Comparison of ENCODE assay signal across 9 cellular contexts in the genomic region with DNA sequence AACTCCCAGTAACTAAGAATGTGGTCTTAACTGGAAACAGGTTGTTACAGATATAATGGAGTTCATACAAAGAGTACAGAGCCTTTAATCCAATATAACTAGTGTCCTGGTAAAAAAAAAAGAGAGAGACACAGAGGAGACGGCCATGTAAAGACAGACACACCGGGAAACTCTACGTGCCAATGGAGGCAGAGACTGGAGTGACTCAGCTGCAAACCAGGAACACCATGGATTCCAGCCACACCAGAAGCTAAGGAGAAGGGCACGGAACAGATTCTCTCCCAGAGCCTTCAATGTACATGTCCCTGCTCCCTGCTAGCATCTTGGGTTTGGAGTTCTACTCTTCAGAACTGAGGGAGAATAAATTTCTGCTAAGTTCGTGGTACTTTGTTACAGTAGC. TPM values are rescaled to one million over a fixed set of nuclear protein-coding genes. Genes with fewer than 3 reads are reported as not detected.
DNase-seq lines count a peak whose midpoint lies in the region; ATAC-seq and TF ChIP-seq lines count a peak whose summit lies in the region.
"Had no signal": no experiment of that assay in that cellular context is flagged by ENCODE, and none has a peak within 500 bp of the region (broad histone marks: within the 10 kb centered on the region; RNA-seq: fewer than 3 reads in every experiment).

No MANE protein-coding gene starts in this region.

- peaks cover 78% of the 10 kb centered on the region for H3K4me1 ChIP-seq in left ventricle myocardium inferior

- peak overlapping the region; percentile 99 for H3K4me3 ChIP-seq in left ventricle myocardium inferior

- peaks cover 0 to 3% of the 10 kb centered on the region in 2 donors for H3K9me3 Mint-ChIP-seq in stimulated activated naive B cell treated with anti-CD40 and anti-IgM and Interleukin-4, amounts not matched to agents 10 μg/mL and 1 μg/mL and 100 μg/mL, for 72 hours

- H3K36me3 Mint-ChIP-seq in T-helper 17 cell (ENCODE audit: low read depth), result peaks cover 6% of the 10 kb centered on the region
- peaks cover 41 to 56% of the 10 kb centered on the region in 2 donors for H3K36me3 Mint-ChIP-seq in stimulated activated naive B cell treated with anti-CD40 and anti-IgM and Interleukin-4, amounts not matched to agents 10 μg/mL and 1 μg/mL and 100 μg/mL, for 72 hours

- no peak overlapping the region for H3K27ac Mint-ChIP-seq in T-helper 17 cell
- H3K27ac Mint-ChIP-seq in stimulated activated naive B cell treated with anti-CD40 and anti-IgM and Interleukin-4, amounts not matched to agents 10 μg/mL and 1 μg/mL and 100 μg/mL, for 72 hours, result no peak overlapping the region

- H3K27ac ChIP-seq in left ventricle myocardium inferior (replicated peaks), result peak overlapping the region; percentile 99

- no peak for DNase-seq in left ventricle myocardium inferior
- no peak for DNase-seq in Right ventricle myocardium inferior (ENCODE audit: missing footprints)
- DNase-seq in T-helper 17 cell, result no peak
- DNase-seq in fibroblast of peridontal ligament (ENCODE audit: extremely low read depth), result peak; percentile 16
- DNase-seq in stimulated activated naive B cell treated with anti-CD40 and anti-IgM and Interleukin-4, amounts not matched to agents 10 μg/mL and 1 μg/mL and 100 μg/mL, for 72 hours, result no peak
- no peak for DNase-seq in COLO829 (ENCODE audit: low spot score)
- no peak for DNase-seq in NCI-H526 (lab: John Stamatoyannopoulos, UW)
- DNase-seq in AML-193 (lab: John Stamatoyannopoulos, UW), result no peak

- H3K36me3 ChIP-seq in left ventricle myocardium inferior, result no peaks in the 10 kb centered on the region

- H3K27me3 ChIP-seq in left ventricle myocardium inferior (ENCODE audit: low read depth), result no peaks in the 10 kb centered on the region

- H3K9me3 ChIP-seq in left ventricle myocardium inferior (replicated peaks), result no peaks in the 10 kb centered on the region
- no peaks in the 10 kb centered on the region for H3K9me3 ChIP-seq in T-helper 17 cell (ENCODE audit: control insufficient read depth, low read length, poor library complexity, severe bottlenecking)

- no peaks in the 10 kb centered on the region for H3K27me3 Mint-ChIP-seq in T-helper 17 cell
- H3K27me3 Mint-ChIP-seq in stimulated activated naive B cell treated with anti-CD40 and anti-IgM and Interleukin-4, amounts not matched to agents 10 μg/mL and 1 μg/mL and 100 μg/mL, for 72 hours, result no peaks in the 10 kb centered on the region

- H3K4me3 Mint-ChIP-seq in T-helper 17 cell, result peak overlapping the region; percentile 99
- H3K4me3 Mint-ChIP-seq in stimulated activated naive B cell treated with anti-CD40 and anti-IgM and Interleukin-4, amounts not matched to agents 10 μg/mL and 1 μg/mL and 100 μg/mL, for 72 hours, result peak overlapping the region; percentile 44 to 99

- intact Hi-C loops in left ventricle myocardium inferior (cut with micrococcal nuclease), result no loop called here
- intact Hi-C loops in Right ventricle myocardium inferior (cut with DNase I), result no loop called here

- ATAC-seq in Right ventricle myocardium inferior (no peak), T-helper 17 cell (no peak)
- ATAC-seq in stimulated activated naive B cell treated with anti-CD40 and anti-IgM and Interleukin-4, amounts not matched to agents 10 μg/mL and 1 μg/mL and 100 μg/mL, for 72 hours (replicated peaks), result no peak

- TF ChIP-seq CTCF in left ventricle myocardium inferior (IDR thresholded peaks at IDR 0.05; ENCODE audit: borderline replicate concordance), result no peak

- H3K4me1 Mint-ChIP-seq in T-helper 17 cell, result peaks cover 55% of the 10 kb centered on the region
- peaks cover 15 to 54% of the 10 kb centered on the region in 2 donors for H3K4me1 Mint-ChIP-seq in stimulated activated naive B cell treated with anti-CD40 and anti-IgM and Interleukin-4, amounts not matched to agents 10 μg/mL and 1 μg/mL and 100 μg/mL, for 72 hours

RNA-seq across cellular contexts. Expression of a gene that starts 4.5 kb away (rescaled TPM):
- 18.9 TPM for total RNA-seq in left ventricle myocardium inferior
- 21.9 TPM for total RNA-seq in Right ventricle myocardium inferior
- 10 to 100 TPM; 36.9 to 37.9 TPM for total RNA-seq in T-helper 17 cell

RNA-seq across cellular contexts. Expression of a gene that starts 16.1 kb away (rescaled TPM):
- total RNA-seq in left ventricle myocardium inferior (73.0 TPM), Right ventricle myocardium inferior (78.6 TPM), T-helper 17 cell (not detected)
- total RNA-seq: omental fat pad had no signal

Comparison
In these comparisons a context has a peak if more than half of its experiments do, and no peak if none do; other contexts are left out.
1. RNA of a gene that starts 16.1 kb away (total RNA-seq): 78.6 TPM in Right ventricle myocardium inferior (single experiment) and 73.0 TPM in left ventricle myocardium inferior (single experiment); not detected in T-helper 17 cell; every median in the first group is over 10 times any median in the second.